In genomic region chr6:11744753-11745152, GRCh38 we compare ENCODE assay signal across 11 cellular contexts. TPM values are rescaled to one million over a fixed set of nuclear protein-coding genes. Genes with fewer than 3 reads are reported as not detected.
A peak's percentile ranks its signal among the peaks of the same experiment; 100 is the strongest.
DNase-seq lines count a peak whose midpoint lies in the region; ATAC-seq and TF ChIP-seq lines count a peak whose summit lies in the region.
"Had no signal": no experiment of that assay in that cellular context is flagged by ENCODE, and none has a peak within 500 bp of the region (broad histone marks: within the 10 kb centered on the region; RNA-seq: fewer than 3 reads in every experiment).

No MANE protein-coding gene starts in this region.

- no peak overlapping the region for H3K27ac Mint-ChIP-seq in activated naive CD4-positive, alpha-beta T cell treated with anti-CD3 and anti-CD28 coated beads, Interleukin-2, amount 10 ng/mL, durations not matched to agents 7 days and 5 days

- no peaks in the 10 kb centered on the region for H3K27me3 ChIP-seq in skeletal muscle tissue (ENCODE audit: control insufficient read depth in 3 of 3, insufficient read depth in 3 of 3, low read length in 3 of 3)
- no peaks in the 10 kb centered on the region for H3K27me3 ChIP-seq in PC-3 (ENCODE audit: low read length)

- CTCF ChIA-PET in activated naive CD4-positive, alpha-beta T cell treated with anti-CD3 and anti-CD28 coated beads, Interleukin-2, amount 10 ng/mL, durations not matched to agents 7 days and 5 days (lab: Charles Lee): no interaction called here
- CTCF ChIA-PET in PC-3 (lab: Charles Lee): no interaction called here

- H3K9me3 ChIP-seq in skeletal muscle tissue (ENCODE audit: control insufficient read depth in 3 of 3, low read length in 3 of 3) (no peaks in the 10 kb centered on the region), PC-3 (ENCODE audit: low read length) (no peaks in the 10 kb centered on the region)

- TF ChIP-seq POLR2A in GM18505 (IDR thresholded peaks at IDR 0.05; ENCODE audit: borderline replicate concordance, extremely low read depth, insufficient read depth, insufficient read length): no peak

- no peaks in the 10 kb centered on the region for H3K27me3 Mint-ChIP-seq in activated naive CD4-positive, alpha-beta T cell treated with anti-CD3 and anti-CD28 coated beads, Interleukin-2, amount 10 ng/mL, durations not matched to agents 7 days and 5 days

- H3K4me1 Mint-ChIP-seq in activated naive CD4-positive, alpha-beta T cell treated with anti-CD3 and anti-CD28 coated beads, Interleukin-2, amount 10 ng/mL, durations not matched to agents 7 days and 5 days: peaks cover 5% of the 10 kb centered on the region

- H3K4me2 ChIP-seq in PC-3 (ENCODE audit: low read length): no peak overlapping the region

- H3K9ac ChIP-seq in skeletal muscle tissue (ENCODE audit: low read depth in 1 of 3, low read length in 3 of 3) (no peak overlapping the region), PC-3 (ENCODE audit: low read length) (no peak overlapping the region)

- ATAC-seq in GM18505 (IDR thresholded peaks at IDR 0.05; ENCODE audit: unreplicated experiment) (no peak), PC-3 (no peak)

- no TSS peak for BruUV-seq in PC-3 (replicated peaks; lab: Mats Ljungman, UMichigan)

- no peak overlapping the region for H2AFZ ChIP-seq in PC-3 (ENCODE audit: low read length)

- DNase-seq in GM03348 (ENCODE audit: low spot score): peak; percentile 76
- peak; percentile 90 to 95 for DNase-seq in cardiac fibroblast (ENCODE audit: low read depth in 2 of 2)
- peak; percentile 68 for DNase-seq in kidney glomerular epithelial cell (lab: John Stamatoyannopoulos, UW)
- no peak for DNase-seq in activated naive CD4-positive, alpha-beta T cell treated with anti-CD3 and anti-CD28 coated beads, Interleukin-2, amount 10 ng/mL, durations not matched to agents 7 days and 5 days
- no peak for DNase-seq in PC-3
- no peak for DNase-seq in hepatic stellate cell (ENCODE audit: low spot score)
- DNase-seq: activated CD8-positive, alpha-beta memory T cell treated with anti-CD3 and anti-CD28 coated beads, Interleukin-2, amount 50 U/mL, for 4 hours; dorsolateral prefrontal cortex; NCI-H524 treated with DMSO at 0.1 percent for 48 hours had no signal

- no peak overlapping the region for H3K4me3 ChIP-seq in cardiac fibroblast (replicated peaks in 1 of 2; ENCODE audit: low read depth in 2 of 2, low read length in 2 of 2)
- no peak overlapping the region for H3K4me3 ChIP-seq in skeletal muscle tissue (ENCODE audit: low read length in 3 of 3)
- no peak overlapping the region for H3K4me3 ChIP-seq in PC-3 (ENCODE audit: low read length)
- H3K4me3 ChIP-seq: dorsolateral prefrontal cortex had no signal

- POLR2A ChIA-PET in PC-3 (lab: Charles Lee; ENCODE audit: unreplicated experiment): no interaction called here

- H3K27ac ChIP-seq in skeletal muscle tissue (ENCODE audit: low read depth, low read length) (peak overlapping the region; percentile 86), PC-3 (ENCODE audit: low read length) (no peak overlapping the region)

- H4K20me1 ChIP-seq in PC-3 (ENCODE audit: low read length): no peaks in the 10 kb centered on the region

- TF ChIP-seq CTCF in cardiac fibroblast (IDR thresholded peaks at IDR 0.05; ENCODE audit: low read depth, low read length) (no peak), PC-3 (conservative IDR thresholded peaks at IDR 0.05; ENCODE audit: low read depth, low read length) (no peak)

- peaks cover 5% of the 10 kb centered on the region for H3K9me3 Mint-ChIP-seq in activated naive CD4-positive, alpha-beta T cell treated with anti-CD3 and anti-CD28 coated beads, Interleukin-2, amount 10 ng/mL, durations not matched to agents 7 days and 5 days

- H3K79me2 ChIP-seq in PC-3 (ENCODE audit: low read length): no peaks in the 10 kb centered on the region

- no peak overlapping the region for H3K4me3 Mint-ChIP-seq in activated naive CD4-positive, alpha-beta T cell treated with anti-CD3 and anti-CD28 coated beads, Interleukin-2, amount 10 ng/mL, durations not matched to agents 7 days and 5 days

- H3K4me1 ChIP-seq in skeletal muscle tissue (ENCODE audit: control insufficient read depth in 3 of 3, insufficient read depth in 3 of 3, low read length in 3 of 3) (peaks cover 3 to 15% (median 11%) of the 10 kb centered on the region in 3 donors), PC-3 (ENCODE audit: insufficient read depth, low read length) (no peaks in the 10 kb centered on the region)

- peaks cover 2% of the 10 kb centered on the region for H3K36me3 Mint-ChIP-seq in activated naive CD4-positive, alpha-beta T cell treated with anti-CD3 and anti-CD28 coated beads, Interleukin-2, amount 10 ng/mL, durations not matched to agents 7 days and 5 days

- no peaks in the 10 kb centered on the region for H3F3A ChIP-seq in PC-3 (ENCODE audit: low read length, unreplicated experiment)

- intact Hi-C loops in PC-3 (cut with micrococcal nuclease): no loop called here

- H3K9me2 ChIP-seq in PC-3 (replicated peaks; ENCODE audit: low read length): no peaks in the 10 kb centered on the region

- no peaks in the 10 kb centered on the region for H3K36me3 ChIP-seq in skeletal muscle tissue (ENCODE audit: control insufficient read depth in 3 of 3, insufficient read depth in 3 of 3, low read length in 3 of 3)
- no peaks in the 10 kb centered on the region for H3K36me3 ChIP-seq in PC-3 (ENCODE audit: low read depth, low read length)

RNA-seq across cellular contexts. Expression of gene ADTRP, which starts 33.9 kb away (rescaled TPM):
- total RNA-seq in skeletal muscle tissue: under 0.01 TPM
- 2.0 TPM in 1 of 2 replicates, not detected in the other for total RNA-seq in PC-3 (2014; rRNA removed)

Comparison
In these comparisons a context has a peak if more than half of its experiments do, and no peak if none do; other contexts are left out.
1. DNase-seq: peak in GM03348 (single experiment), cardiac fibroblast (2 of 2) and kidney glomerular epithelial cell (single experiment); none in activated naive CD4-positive, alpha-beta T cell treated with anti-CD3 and anti-CD28 coated beads, Interleukin-2, amount 10 ng/mL, durations not matched to agents 7 days and 5 days (single experiment), PC-3 (single experiment) and hepatic stellate cell (single experiment).